ENCODE assay signal across 1 cellular context in genomic region chr20:327041-327945, GRCh38.
TF ChIP-seq lines count a peak whose summit lies in the region.

No MANE protein-coding gene starts in this region.

TF ChIP-seq in HepG2, 621 proteins besides CTCF, POLR2A, EP300 and RAD21 (continues in another document):
- TF ChIP-seq ZMYM4 (CRISPR knock-in tag; IDR thresholded peaks at IDR 0.05) (peak; percentile 88), PATZ1 (CRISPR knock-in tag; IDR thresholded peaks at IDR 0.05) (peak; percentile 76), CCDC6 (CRISPR knock-in tag; IDR thresholded peaks at IDR 0.05) (0 out of 2 replicates have a peak, but pooled peaks have one; percentile 78), ATRX (CRISPR knock-in tag; IDR thresholded peaks at IDR 0.05; ENCODE audit: borderline replicate concordance) (no peak), ZBTB1 (CRISPR knock-in tag; IDR thresholded peaks at IDR 0.05; ENCODE audit: borderline replicate concordance) (no peak), MED13 (CRISPR knock-in tag; IDR thresholded peaks at IDR 0.05) (no peak), SP2 (CRISPR knock-in tag; IDR thresholded peaks at IDR 0.05) (peak; percentile 1; the same call in 1 of the 2 replicates), GFI1 (CRISPR knock-in tag; IDR thresholded peaks at IDR 0.05; ENCODE audit: borderline replicate concordance) (peak; percentile 82), ZNF160 (CRISPR knock-in tag; IDR thresholded peaks at IDR 0.05) (peak; percentile 6; the same call in 1 of the 2 replicates), SOX5 (CRISPR knock-in tag; IDR thresholded peaks at IDR 0.05; ENCODE audit: borderline replicate concordance) (peak; percentile 35; the same call in 1 of the 2 replicates), HCFC1 (IDR thresholded peaks at IDR 0.05; ENCODE audit: low read depth, low read length) (peak; percentile 19; the same call in 1 of the 2 replicates), TBL1XR1 (IDR thresholded peaks at IDR 0.05; ENCODE audit: borderline replicate concordance, low read length, partially characterized antibody) (peak; percentile 54), ZNF761 (CRISPR knock-in tag; conservative IDR thresholded peaks at IDR 0.05) (peak; percentile 86; the same call in 1 of the 2 replicates), EED (CRISPR knock-in tag; IDR thresholded peaks at IDR 0.05) (no peak), ZSCAN21 (CRISPR knock-in tag; IDR thresholded peaks at IDR 0.05; ENCODE audit: borderline replicate concordance) (no peak), TCF7 (IDR thresholded peaks at IDR 0.05; ENCODE audit: low read depth) (peak; percentile 49; the same call in 1 of the 2 replicates), RERE (CRISPR knock-in tag; IDR thresholded peaks at IDR 0.05; ENCODE audit: low read depth) (peak; percentile 64; the same call in 1 of the 2 replicates), FOXO4 (CRISPR knock-in tag; conservative IDR thresholded peaks at IDR 0.05) (no peak), ZNF276 (CRISPR knock-in tag; IDR thresholded peaks at IDR 0.05; ENCODE audit: low read depth) (no peak)
- TF ChIP-seq, protein P1, sequence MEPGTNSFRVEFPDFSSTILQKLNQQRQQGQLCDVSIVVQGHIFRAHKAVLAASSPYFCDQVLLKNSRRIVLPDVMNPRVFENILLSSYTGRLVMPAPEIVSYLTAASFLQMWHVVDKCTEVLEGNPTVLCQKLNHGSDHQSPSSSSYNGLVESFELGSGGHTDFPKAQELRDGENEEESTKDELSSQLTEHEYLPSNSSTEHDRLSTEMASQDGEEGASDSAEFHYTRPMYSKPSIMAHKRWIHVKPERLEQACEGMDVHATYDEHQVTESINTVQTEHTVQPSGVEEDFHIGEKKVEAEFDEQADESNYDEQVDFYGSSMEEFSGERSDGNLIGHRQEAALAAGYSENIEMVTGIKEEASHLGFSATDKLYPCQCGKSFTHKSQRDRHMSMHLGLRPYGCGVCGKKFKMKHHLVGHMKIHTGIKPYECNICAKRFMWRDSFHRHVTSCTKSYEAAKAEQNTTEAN (CRISPR knock-in tag; conservative IDR thresholded peaks at IDR 0.05) = 0 out of 2 replicates have a peak, but pooled peaks have one; percentile 37
- TF ChIP-seq, protein P2, sequence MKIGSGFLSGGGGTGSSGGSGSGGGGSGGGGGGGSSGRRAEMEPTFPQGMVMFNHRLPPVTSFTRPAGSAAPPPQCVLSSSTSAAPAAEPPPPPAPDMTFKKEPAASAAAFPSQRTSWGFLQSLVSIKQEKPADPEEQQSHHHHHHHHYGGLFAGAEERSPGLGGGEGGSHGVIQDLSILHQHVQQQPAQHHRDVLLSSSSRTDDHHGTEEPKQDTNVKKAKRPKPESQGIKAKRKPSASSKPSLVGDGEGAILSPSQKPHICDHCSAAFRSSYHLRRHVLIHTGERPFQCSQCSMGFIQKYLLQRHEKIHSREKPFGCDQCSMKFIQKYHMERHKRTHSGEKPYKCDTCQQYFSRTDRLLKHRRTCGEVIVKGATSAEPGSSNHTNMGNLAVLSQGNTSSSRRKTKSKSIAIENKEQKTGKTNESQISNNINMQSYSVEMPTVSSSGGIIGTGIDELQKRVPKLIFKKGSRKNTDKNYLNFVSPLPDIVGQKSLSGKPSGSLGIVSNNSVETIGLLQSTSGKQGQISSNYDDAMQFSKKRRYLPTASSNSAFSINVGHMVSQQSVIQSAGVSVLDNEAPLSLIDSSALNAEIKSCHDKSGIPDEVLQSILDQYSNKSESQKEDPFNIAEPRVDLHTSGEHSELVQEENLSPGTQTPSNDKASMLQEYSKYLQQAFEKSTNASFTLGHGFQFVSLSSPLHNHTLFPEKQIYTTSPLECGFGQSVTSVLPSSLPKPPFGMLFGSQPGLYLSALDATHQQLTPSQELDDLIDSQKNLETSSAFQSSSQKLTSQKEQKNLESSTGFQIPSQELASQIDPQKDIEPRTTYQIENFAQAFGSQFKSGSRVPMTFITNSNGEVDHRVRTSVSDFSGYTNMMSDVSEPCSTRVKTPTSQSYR (CRISPR knock-in tag; IDR thresholded peaks at IDR 0.05; ENCODE audit: borderline replicate concordance) = peak; percentile 84
- TF ChIP-seq, protein P3, sequence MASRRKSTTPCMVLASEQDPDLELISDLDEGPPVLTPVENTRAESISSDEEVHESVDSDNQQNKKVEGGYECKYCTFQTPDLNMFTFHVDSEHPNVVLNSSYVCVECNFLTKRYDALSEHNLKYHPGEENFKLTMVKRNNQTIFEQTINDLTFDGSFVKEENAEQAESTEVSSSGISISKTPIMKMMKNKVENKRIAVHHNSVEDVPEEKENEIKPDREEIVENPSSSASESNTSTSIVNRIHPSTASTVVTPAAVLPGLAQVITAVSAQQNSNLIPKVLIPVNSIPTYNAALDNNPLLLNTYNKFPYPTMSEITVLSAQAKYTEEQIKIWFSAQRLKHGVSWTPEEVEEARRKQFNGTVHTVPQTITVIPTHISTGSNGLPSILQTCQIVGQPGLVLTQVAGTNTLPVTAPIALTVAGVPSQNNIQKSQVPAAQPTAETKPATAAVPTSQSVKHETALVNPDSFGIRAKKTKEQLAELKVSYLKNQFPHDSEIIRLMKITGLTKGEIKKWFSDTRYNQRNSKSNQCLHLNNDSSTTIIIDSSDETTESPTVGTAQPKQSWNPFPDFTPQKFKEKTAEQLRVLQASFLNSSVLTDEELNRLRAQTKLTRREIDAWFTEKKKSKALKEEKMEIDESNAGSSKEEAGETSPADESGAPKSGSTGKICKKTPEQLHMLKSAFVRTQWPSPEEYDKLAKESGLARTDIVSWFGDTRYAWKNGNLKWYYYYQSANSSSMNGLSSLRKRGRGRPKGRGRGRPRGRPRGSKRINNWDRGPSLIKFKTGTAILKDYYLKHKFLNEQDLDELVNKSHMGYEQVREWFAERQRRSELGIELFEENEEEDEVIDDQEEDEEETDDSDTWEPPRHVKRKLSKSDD (CRISPR knock-in tag; IDR thresholded peaks at IDR 0.05; ENCODE audit: low read depth) = no peak; the same call in 1 of the 2 replicates
- TF ChIP-seq, protein P4, sequence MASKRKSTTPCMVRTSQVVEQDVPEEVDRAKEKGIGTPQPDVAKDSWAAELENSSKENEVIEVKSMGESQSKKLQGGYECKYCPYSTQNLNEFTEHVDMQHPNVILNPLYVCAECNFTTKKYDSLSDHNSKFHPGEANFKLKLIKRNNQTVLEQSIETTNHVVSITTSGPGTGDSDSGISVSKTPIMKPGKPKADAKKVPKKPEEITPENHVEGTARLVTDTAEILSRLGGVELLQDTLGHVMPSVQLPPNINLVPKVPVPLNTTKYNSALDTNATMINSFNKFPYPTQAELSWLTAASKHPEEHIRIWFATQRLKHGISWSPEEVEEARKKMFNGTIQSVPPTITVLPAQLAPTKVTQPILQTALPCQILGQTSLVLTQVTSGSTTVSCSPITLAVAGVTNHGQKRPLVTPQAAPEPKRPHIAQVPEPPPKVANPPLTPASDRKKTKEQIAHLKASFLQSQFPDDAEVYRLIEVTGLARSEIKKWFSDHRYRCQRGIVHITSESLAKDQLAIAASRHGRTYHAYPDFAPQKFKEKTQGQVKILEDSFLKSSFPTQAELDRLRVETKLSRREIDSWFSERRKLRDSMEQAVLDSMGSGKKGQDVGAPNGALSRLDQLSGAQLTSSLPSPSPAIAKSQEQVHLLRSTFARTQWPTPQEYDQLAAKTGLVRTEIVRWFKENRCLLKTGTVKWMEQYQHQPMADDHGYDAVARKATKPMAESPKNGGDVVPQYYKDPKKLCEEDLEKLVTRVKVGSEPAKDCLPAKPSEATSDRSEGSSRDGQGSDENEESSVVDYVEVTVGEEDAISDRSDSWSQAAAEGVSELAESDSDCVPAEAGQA (IDR thresholded peaks at IDR 0.05; ENCODE audit: low read depth) = peak; percentile 23; the same call in 1 of the 2 replicates
- TF ChIP-seq, protein P4 (CRISPR knock-in tag; IDR thresholded peaks at IDR 0.05; ENCODE audit: borderline replicate concordance) = no peak
